9 cellular contexts compared by ENCODE assay signal in the genomic region with DNA sequence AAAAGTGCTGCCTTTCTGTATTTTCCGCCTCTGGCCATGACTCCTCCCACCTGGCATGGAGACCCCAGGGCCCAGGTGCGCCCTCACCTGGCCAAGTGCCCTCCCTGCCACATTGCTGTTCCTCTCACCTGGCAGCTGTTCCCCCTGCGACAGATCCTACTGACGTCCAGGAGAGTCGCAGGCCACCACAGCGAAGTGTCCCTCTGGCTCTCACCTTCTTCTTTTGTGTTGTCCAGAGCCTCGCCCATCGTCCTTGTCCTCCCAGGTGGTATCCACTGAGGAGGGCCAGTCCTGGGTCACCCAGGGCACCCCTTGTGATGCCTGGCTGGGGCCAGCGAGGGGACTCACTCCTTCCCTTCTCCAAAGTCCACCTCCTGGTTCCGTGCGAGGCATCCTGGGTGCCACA. TPM values are rescaled to one million over a fixed set of nuclear protein-coding genes. Genes with fewer than 3 reads are reported as not detected.
DNase-seq lines count a peak whose midpoint lies in the region; ATAC-seq and TF ChIP-seq lines count a peak whose summit lies in the region.
"Had no signal": no experiment of that assay in that cellular context is flagged by ENCODE, and none has a peak within 500 bp of the region (broad histone marks: within the 10 kb centered on the region; RNA-seq: fewer than 3 reads in every experiment).

No MANE protein-coding gene starts in this region.

- intact Hi-C loops in CD8-positive, alpha-beta T cell (cut with DNase I, micrococcal nuclease) = loop anchor here in 1 of 2 experiments (1.0 kb wide), 1 partner anchor 88 kb away; no protein-coding TSS in a partner anchor
- intact Hi-C loops in posterior cingulate gyrus (cut with DNase I) = no loop called here

- peaks cover 36% of the 10 kb centered on the region for H3K27me3 Mint-ChIP-seq in CD8-positive, alpha-beta T cell (ENCODE audit: low read depth)

- H3K27ac Mint-ChIP-seq in CD8-positive, alpha-beta T cell = no peak overlapping the region

- H3K27me3 ChIP-seq in CD8-positive, alpha-beta T cell (ENCODE audit: insufficient read depth, low read length) = peaks cover 17% of the 10 kb centered on the region

- CTCF ChIA-PET in CD8-positive, alpha-beta T cell (lab: Charles Lee) = interaction anchor here (0.6 to 3.1 kb wide), 3 partner anchors 16 to 129 kb away, joined by 3 to 16 read pairs (median 3); no protein-coding TSS in a partner anchor

- no peaks in the 10 kb centered on the region for H3K9me3 ChIP-seq in CD8-positive, alpha-beta T cell (ENCODE audit: low read length)

- H3K36me3 Mint-ChIP-seq in CD8-positive, alpha-beta T cell = no peaks in the 10 kb centered on the region

- DNase-seq in CD8-positive, alpha-beta T cell = peak in 4 of 7 experiments; percentile 18 to 58 (median 48)
- DNase-seq in HK-2 (ENCODE audit: unreplicated experiment) (peak; percentile 49), T follicular helper cell (ENCODE audit: low read depth) (peak; percentile 21), choroid plexus epithelial cell (ENCODE audit: low read depth) (peak; percentile 8), posterior cingulate gyrus (peak in 7 of 10 donors; percentile 3 to 74 (median 22)), AG08396 (ENCODE audit: low spot score) (no peak), midbrain (lab: John Stamatoyannopoulos, UW) (no peak)

- POLR2A ChIA-PET in CD8-positive, alpha-beta T cell (lab: Charles Lee) = interaction anchor here (0.6 kb wide), 1 partner anchor 91 kb away, joined by 3 read pairs; no protein-coding TSS in a partner anchor

- peak; percentile 65 for ATAC-seq in CD8-positive, alpha-beta T cell
- no peak for ATAC-seq in esophagus mucosa

- peaks cover 8% of the 10 kb centered on the region for H3K4me1 Mint-ChIP-seq in CD8-positive, alpha-beta T cell (ENCODE audit: low read depth)

- H3K9me3 Mint-ChIP-seq in CD8-positive, alpha-beta T cell = no peaks in the 10 kb centered on the region

- TF ChIP-seq CTCF in CD8-positive, alpha-beta T cell (IDR thresholded peaks at IDR 0.05) = peak; percentile 42
- peak; percentile 30 for TF ChIP-seq CTCF in choroid plexus epithelial cell (conservative IDR thresholded peaks at IDR 0.05; ENCODE audit: low read depth, low read length)

- H3K4me3 ChIP-seq in CD8-positive, alpha-beta T cell (ENCODE audit: low read depth, low read length) = no peak overlapping the region
- H3K4me3 ChIP-seq in choroid plexus epithelial cell (ENCODE audit: low read depth, low read length) = no peak overlapping the region

- peak overlapping the region; percentile 45 for H3K4me3 Mint-ChIP-seq in CD8-positive, alpha-beta T cell

- no peaks in the 10 kb centered on the region for H3K36me3 ChIP-seq in CD8-positive, alpha-beta T cell (ENCODE audit: insufficient read depth, low read length)

- no peak overlapping the region for H3K27ac ChIP-seq in CD8-positive, alpha-beta T cell (ENCODE audit: low read depth, low read length)

- H3K4me1 ChIP-seq in CD8-positive, alpha-beta T cell (ENCODE audit: insufficient read depth, low read length) = peaks cover 8% of the 10 kb centered on the region

RNA-seq across cellular contexts. Expression of a gene that starts 2.6 kb away (rescaled TPM):
- under 1 TPM in 1 of 2 experiments, not detected in 1; 0.33 TPM for total RNA-seq in CD8-positive, alpha-beta T cell
- 1.1 TPM for total RNA-seq in esophagus mucosa
- total RNA-seq: endothelial cell of umbilical vein had no signal

Comparison
In these comparisons a context has a peak if more than half of its experiments do, and no peak if none do; other contexts are left out.
1. DNase-seq: peak in CD8-positive, alpha-beta T cell (4 of 7), HK-2 (single experiment), T follicular helper cell (single experiment), choroid plexus epithelial cell (single experiment) and posterior cingulate gyrus (7 of 10); none in AG08396 (single experiment) and midbrain (single experiment).